ENCODE assay signal across 19 cellular contexts in genomic region chr20:54681869-54682268, GRCh38.
"Had no signal": no experiment of that assay in that cellular context is flagged by ENCODE, and none has a peak within 500 bp of the region (broad histone marks: within the 10 kb centered on the region; RNA-seq: fewer than 3 reads in every experiment).

No MANE protein-coding gene starts in this region.

- ATAC-seq: effector memory CD8-positive, alpha-beta T cell; esophagus mucosa; gastrocnemius medialis; heart left ventricle; naive thymus-derived CD4-positive, alpha-beta T cell; right cardiac atrium; stimulated activated naive B cell treated with anti-CD40 and anti-IgM and Interleukin-4, amounts not matched to agents 10 μg/mL and 1 μg/mL and 100 μg/mL, for 72 hours had no signal

- DNase-seq: central memory CD4-positive, alpha-beta T cell; effector memory CD8-positive, alpha-beta T cell; foreskin fibroblast; gastrocnemius medialis; heart left ventricle; hippocampal formation; left cardiac atrium; left lung; mesenchymal stem cell; midbrain; naive thymus-derived CD4-positive, alpha-beta T cell; nucleus accumbens; right cardiac atrium; stimulated activated CD4-positive, alpha-beta T cell treated with anti-CD3 and anti-CD28 coated beads, Interleukin-15, amount 100 ng/mL, for 24 hours; stimulated activated CD4-positive, alpha-beta T cell treated with anti-CD3 and anti-CD28 coated beads, Interleukin-2, amount 100 ng/mL, for 48 hours; stimulated activated naive B cell treated with anti-CD40 and anti-IgM and Interleukin-4, amounts not matched to agents 10 μg/mL and 1 μg/mL and 100 μg/mL, for 72 hours had no signal

- H3K4me3 Mint-ChIP-seq: dendritic cell treated with granulocyte-macrophage colony-stimulating factor and Interleukin-4, amounts not matched to agents 40 ng/mL and 50 ng/mL, for 4 days; effector memory CD8-positive, alpha-beta T cell; naive thymus-derived CD4-positive, alpha-beta T cell; stimulated activated naive B cell treated with anti-CD40 and anti-IgM and Interleukin-4, amounts not matched to agents 10 μg/mL and 1 μg/mL and 100 μg/mL, for 72 hours; stimulated activated naive CD8-positive, alpha-beta T cell treated with anti-CD3 and anti-CD28 coated beads, Interleukin-15, Interleukin-2, amounts not matched to agents 100 ng/mL and 50 ng/mL, for 24 hours had no signal

- H3K27ac Mint-ChIP-seq: dendritic cell treated with granulocyte-macrophage colony-stimulating factor and Interleukin-4, amounts not matched to agents 40 ng/mL and 50 ng/mL, for 4 days; effector memory CD8-positive, alpha-beta T cell; naive thymus-derived CD4-positive, alpha-beta T cell; stimulated activated naive B cell treated with anti-CD40 and anti-IgM and Interleukin-4, amounts not matched to agents 10 μg/mL and 1 μg/mL and 100 μg/mL, for 72 hours; stimulated activated naive CD8-positive, alpha-beta T cell treated with anti-CD3 and anti-CD28 coated beads, Interleukin-15, Interleukin-2, amounts not matched to agents 100 ng/mL and 50 ng/mL, for 24 hours had no signal

- H3K4me1 Mint-ChIP-seq: naive thymus-derived CD4-positive, alpha-beta T cell; stimulated activated naive B cell treated with anti-CD40 and anti-IgM and Interleukin-4, amounts not matched to agents 10 μg/mL and 1 μg/mL and 100 μg/mL, for 72 hours had no signal

- H3K9me3 Mint-ChIP-seq: dendritic cell treated with granulocyte-macrophage colony-stimulating factor and Interleukin-4, amounts not matched to agents 40 ng/mL and 50 ng/mL, for 4 days; effector memory CD8-positive, alpha-beta T cell; naive thymus-derived CD4-positive, alpha-beta T cell; stimulated activated naive B cell treated with anti-CD40 and anti-IgM and Interleukin-4, amounts not matched to agents 10 μg/mL and 1 μg/mL and 100 μg/mL, for 72 hours; stimulated activated naive CD8-positive, alpha-beta T cell treated with anti-CD3 and anti-CD28 coated beads, Interleukin-15, Interleukin-2, amounts not matched to agents 100 ng/mL and 50 ng/mL, for 24 hours had no signal

- H3K36me3 Mint-ChIP-seq: naive thymus-derived CD4-positive, alpha-beta T cell; stimulated activated naive B cell treated with anti-CD40 and anti-IgM and Interleukin-4, amounts not matched to agents 10 μg/mL and 1 μg/mL and 100 μg/mL, for 72 hours had no signal
